In genomic region chr16:85328665-85329058, GRCh38 we compare ENCODE assay signal across 16 cellular contexts.
DNase-seq lines count a peak whose midpoint lies in the region; FAIRE-seq and TF ChIP-seq lines count a peak whose summit lies in the region.
"Had no signal": no experiment of that assay in that cellular context is flagged by ENCODE, and none has a peak within 500 bp of the region (broad histone marks: within the 10 kb centered on the region; RNA-seq: fewer than 3 reads in every experiment).

No MANE protein-coding gene starts in this region.

- H3K79me2 ChIP-seq in endothelial cell of umbilical vein (ENCODE audit: control insufficient read depth, insufficient read depth, low read length): no peaks in the 10 kb centered on the region

- no peak for TF ChIP-seq POLR2A in endothelial cell of umbilical vein (IDR thresholded peaks at IDR 0.05; ENCODE audit: low read depth, low read length)

- H3K4me2 ChIP-seq in endothelial cell of umbilical vein (ENCODE audit: insufficient read depth, low read length): no peak overlapping the region

- TF ChIP-seq CTCF in endothelial cell of umbilical vein (IDR thresholded peaks at IDR 0.05; ENCODE audit: extremely low read depth in 1 of 2, insufficient read depth in 1 of 2, low read depth in 1 of 2, low read length in 2 of 2): no peak

- H3K4me3 Mint-ChIP-seq in activated naive CD4-positive, alpha-beta T cell treated with anti-CD3 and anti-CD28 coated beads for 36 hours: no peak overlapping the region
- H3K4me3 Mint-ChIP-seq: activated CD4-positive, alpha-beta memory T cell treated with anti-CD3 and anti-CD28 coated beads for 36 hours had no signal

- H3K9ac ChIP-seq in endothelial cell of umbilical vein (replicated peaks; ENCODE audit: extremely low read depth, insufficient read depth, low read length): no peak overlapping the region

- H3K9me1 ChIP-seq in endothelial cell of umbilical vein (replicated peaks; ENCODE audit: control insufficient read depth, extremely low read depth, insufficient read depth, low read length): no peaks in the 10 kb centered on the region

- H3K4me1 ChIP-seq in endothelial cell of umbilical vein (ENCODE audit: control insufficient read depth, extremely low read depth, insufficient read depth, low read length): peaks cover 18% of the 10 kb centered on the region

- no peaks in the 10 kb centered on the region for H3K36me3 ChIP-seq in endothelial cell of umbilical vein (ENCODE audit: control insufficient read depth in 2 of 2, extremely low read depth in 1 of 2, insufficient read depth in 2 of 2, low read length in 2 of 2)
- H3K36me3 ChIP-seq: neutrophil, spleen, upper lobe of right lung had no signal

- H3K9me3 Mint-ChIP-seq in activated naive CD4-positive, alpha-beta T cell treated with anti-CD3 and anti-CD28 coated beads for 36 hours: no peaks in the 10 kb centered on the region
- H3K9me3 Mint-ChIP-seq: activated CD4-positive, alpha-beta memory T cell treated with anti-CD3 and anti-CD28 coated beads for 36 hours had no signal

- intact Hi-C loops in endothelial cell of umbilical vein (cut with micrococcal nuclease): no loop called here
- intact Hi-C loops in activated naive CD4-positive, alpha-beta T cell treated with anti-CD3 and anti-CD28 coated beads for 36 hours (cut with micrococcal nuclease): no loop called here

- H3K4me1 Mint-ChIP-seq in activated naive CD4-positive, alpha-beta T cell treated with anti-CD3 and anti-CD28 coated beads for 36 hours (ENCODE audit: low read depth): peaks cover 5% of the 10 kb centered on the region

- BruUV-seq in endothelial cell of umbilical vein (replicated peaks; lab: Mats Ljungman, UMichigan): no TSS peak

- H4K20me1 ChIP-seq in endothelial cell of umbilical vein (replicated peaks; ENCODE audit: control insufficient read depth, extremely low read depth, insufficient read depth, low read length): no peaks in the 10 kb centered on the region

- no peaks in the 10 kb centered on the region for H3K36me3 Mint-ChIP-seq in activated naive CD4-positive, alpha-beta T cell treated with anti-CD3 and anti-CD28 coated beads for 36 hours (ENCODE audit: low read depth)
- H3K36me3 Mint-ChIP-seq: activated CD4-positive, alpha-beta memory T cell treated with anti-CD3 and anti-CD28 coated beads for 36 hours had no signal

- no peak for FAIRE-seq in endothelial cell of umbilical vein (lab: Jason Lieb, UNC)
- FAIRE-seq: keratinocyte had no signal

- H3K4me3 ChIP-seq in endothelial cell of umbilical vein (replicated peaks in 1 of 3; ENCODE audit: insufficient read depth in 1 of 3, low read depth in 1 of 3, low read length in 3 of 3): no peak overlapping the region
- H3K4me3 ChIP-seq: spleen, upper lobe of right lung had no signal

- H3K27me3 ChIP-seq in endothelial cell of umbilical vein (ENCODE audit: control insufficient read depth in 2 of 2, insufficient read depth in 2 of 2, low read length in 2 of 2): no peaks in the 10 kb centered on the region
- H3K27me3 ChIP-seq: upper lobe of right lung had no signal

- no peak overlapping the region for H3K27ac Mint-ChIP-seq in activated naive CD4-positive, alpha-beta T cell treated with anti-CD3 and anti-CD28 coated beads for 36 hours
- H3K27ac Mint-ChIP-seq: activated CD4-positive, alpha-beta memory T cell treated with anti-CD3 and anti-CD28 coated beads for 36 hours had no signal

- no peaks in the 10 kb centered on the region for H3K9me3 ChIP-seq in endothelial cell of umbilical vein (replicated peaks; ENCODE audit: control insufficient read depth, insufficient read depth, low read length)
- H3K9me3 ChIP-seq: neutrophil, spleen, upper lobe of right lung had no signal

- POLR2A ChIA-PET in endothelial cell of umbilical vein (lab: Charles Lee): no interaction called here

- no peak overlapping the region for H3K27ac ChIP-seq in endothelial cell of umbilical vein (ENCODE audit: insufficient read depth, low read depth, low read length)
- H3K27ac ChIP-seq: neutrophil, spleen, upper lobe of right lung had no signal

- peaks cover 4% of the 10 kb centered on the region for H3K27me3 Mint-ChIP-seq in activated naive CD4-positive, alpha-beta T cell treated with anti-CD3 and anti-CD28 coated beads for 36 hours (ENCODE audit: low read depth)

- H2AFZ ChIP-seq in endothelial cell of umbilical vein (ENCODE audit: low read depth, low read length): no peak overlapping the region

- dilution Hi-C loops in endothelial cell of umbilical vein (cut with MboI; ENCODE audit: extremely low pct_ligation_motif_present, low sequenced_read_pairs): no loop called here

- CTCF ChIA-PET in endothelial cell of umbilical vein (lab: Charles Lee): no interaction called here
- CTCF ChIA-PET in activated naive CD4-positive, alpha-beta T cell treated with anti-CD3 and anti-CD28 coated beads for 36 hours (lab: Charles Lee): interaction anchor here (0.6 kb wide), 1 partner anchor 241 kb away, joined by 3 read pairs; no protein-coding TSS in a partner anchor

- DNase-seq in NCI-H524 (lab: John Stamatoyannopoulos, UW): peak; percentile 65 to 70
- no peak for DNase-seq in NCI-H524 treated with DMSO at 0.1 percent for 48 hours (lab: John Stamatoyannopoulos, UW)
- DNase-seq in NCI-H69 (lab: John Stamatoyannopoulos, UW): peak; percentile 87
- no peak for DNase-seq in endothelial cell of umbilical vein (ENCODE audit: low read depth, low spot score)
- DNase-seq in retina: peak; percentile 94
- DNase-seq in stimulated activated naive CD4-positive, alpha-beta T cell (lab: John Stamatoyannopoulos, UW): no peak
- DNase-seq in NK-92 (lab: John Stamatoyannopoulos, UW; ENCODE audit: unreplicated experiment): no peak
- DNase-seq in activated naive CD4-positive, alpha-beta T cell treated with anti-CD3 and anti-CD28 coated beads for 36 hours: no peak
- DNase-seq: activated CD4-positive, alpha-beta memory T cell treated with anti-CD3 and anti-CD28 coated beads for 36 hours; activated naive CD4-positive, alpha-beta T cell; HCEC 1CT; spleen; T-helper 1 cell had no signal

TF ChIP-seq in endothelial cell of umbilical vein, 7 proteins besides CTCF, POLR2A, EP300 and RAD21:
- TF ChIP-seq, protein P1, sequence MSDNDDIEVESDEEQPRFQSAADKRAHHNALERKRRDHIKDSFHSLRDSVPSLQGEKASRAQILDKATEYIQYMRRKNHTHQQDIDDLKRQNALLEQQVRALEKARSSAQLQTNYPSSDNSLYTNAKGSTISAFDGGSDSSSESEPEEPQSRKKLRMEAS (IDR thresholded peaks at IDR 0.05; ENCODE audit: insufficient read depth, insufficient read length): no peak
- peak; percentile 24 for TF ChIP-seq EZH2 (IDR thresholded peaks at IDR 0.05; ENCODE audit: borderline replicate concordance, low read depth, low read length, severe bottlenecking)

Comparison
In these comparisons a context has a peak if more than half of its experiments do, and no peak if none do; other contexts are left out.
1. DNase-seq: peak in NCI-H524 (2 of 2), NCI-H69 (single experiment) and retina (single experiment); none in NCI-H524 treated with DMSO at 0.1 percent for 48 hours (single experiment), endothelial cell of umbilical vein (single experiment), stimulated activated naive CD4-positive, alpha-beta T cell (0 of 6), NK-92 (single experiment) and activated naive CD4-positive, alpha-beta T cell treated with anti-CD3 and anti-CD28 coated beads for 36 hours (single experiment).